Comparison of ENCODE assay signal across 8 cellular contexts in the genomic region with DNA sequence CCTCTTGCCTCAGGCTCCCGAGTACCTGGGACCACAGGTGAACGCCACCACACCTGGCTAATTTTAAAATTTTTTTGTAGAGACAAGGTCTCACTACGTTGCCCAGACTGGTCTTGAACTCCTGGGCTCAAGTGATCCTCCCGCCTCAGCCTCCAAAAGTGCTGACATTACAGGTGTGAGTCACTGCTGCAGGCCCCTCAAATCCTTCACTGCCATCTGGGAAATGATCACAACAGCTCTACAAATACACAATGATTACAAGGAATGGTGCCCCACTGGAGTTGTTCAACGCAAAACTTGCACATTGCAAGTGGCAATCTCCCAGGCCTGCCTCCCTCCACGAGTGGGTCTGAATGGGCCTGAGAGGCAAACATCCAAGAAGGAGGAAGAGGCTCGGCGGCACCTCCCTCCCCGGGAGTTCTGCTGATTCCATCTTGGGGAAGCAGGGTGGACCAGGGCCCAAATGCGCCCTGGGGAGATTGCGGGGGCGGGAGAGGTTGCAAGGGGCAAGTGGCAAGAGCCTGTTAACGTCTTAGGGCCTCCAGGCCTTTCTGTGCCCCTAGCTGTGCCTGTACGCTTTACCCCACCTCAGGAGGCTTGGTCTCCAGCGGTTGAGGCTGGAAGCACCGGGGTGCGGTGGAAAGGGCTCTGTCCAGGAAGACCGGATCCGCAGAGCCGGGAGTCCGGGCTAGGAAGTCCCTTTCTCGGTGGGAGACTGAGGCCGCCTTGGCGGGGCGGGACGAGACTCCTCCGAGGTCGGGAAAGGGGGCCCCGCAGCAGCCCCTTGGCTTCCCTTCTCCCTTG. TPM values are rescaled to one million over a fixed set of nuclear protein-coding genes. Genes with fewer than 3 reads are reported as not detected.
DNase-seq lines count a peak whose midpoint lies in the region; ATAC-seq and TF ChIP-seq lines count a peak whose summit lies in the region.

No MANE protein-coding gene starts in this region.

- ATAC-seq in activated CD4-positive, CD25-positive, alpha-beta regulatory T cell treated with anti-CD3 and anti-CD28 coated beads, Interleukin-2, amount 50 U/mL, for 24 hours, result no peak

- H3K9me3 ChIP-seq in Peyer's patch, result no peaks in the 10 kb centered on the region

- peaks cover 0 to 38% (median 5%) of the 10 kb centered on the region in 4 donors for H3K4me1 ChIP-seq in Peyer's patch

- H3K4me3 ChIP-seq in Peyer's patch, result peak overlapping the region; percentile 55 to 89 (median 68)

- TF ChIP-seq POLR2A in Peyer's patch (IDR thresholded peaks at IDR 0.05), result no peak

- peak; percentile 60 for DNase-seq in Daoy (ENCODE audit: low read depth)
- peak in 1 of 3 donors; percentile 58 for DNase-seq in Peyer's patch
- DNase-seq in fibroblast of gingiva (ENCODE audit: low read depth), result peak; percentile 62
- DNase-seq in occipital lobe (lab: John Stamatoyannopoulos, UW), result peak; percentile 43
- no peak for DNase-seq in GF-D8 (lab: John Stamatoyannopoulos, UW)
- no peak for DNase-seq in NCI-H1694 treated with DMSO at 0.1 percent for 48 hours (lab: John Stamatoyannopoulos, UW)
- no peak for DNase-seq in NCI-H1436 (lab: John Stamatoyannopoulos, UW)

- no peaks in the 10 kb centered on the region for H3K27me3 ChIP-seq in Peyer's patch

- peak overlapping the region; percentile 74 to 97 (median 84) for H3K27ac ChIP-seq in Peyer's patch

- peak in 3 of 6 experiments; percentile 15 to 29 (median 19) for TF ChIP-seq CTCF in Peyer's patch (IDR thresholded peaks at IDR 0.05)

- H3K36me3 ChIP-seq in Peyer's patch, result no peaks in the 10 kb centered on the region

RNA-seq across cellular contexts. Expression of gene IGFBP4, which starts 0.7 kb away (rescaled TPM):
- total RNA-seq in Daoy (2014; rRNA removed; shearing (Covaris generic)), result 67.4 and 68.8 TPM in 2 replicates
- total RNA-seq in Peyer's patch, result 100 to 1,000 TPM in 3 of 4 donors, 10 to 100 TPM in 1; 70.6 to 220 (median 133) TPM
- 15.4 TPM for total RNA-seq in occipital lobe

RNA-seq across cellular contexts. Expression of gene TOP2A, which starts 24.9 kb away (rescaled TPM):
- total RNA-seq in Daoy (2014; rRNA removed; shearing (Covaris generic)), result 372 and 402 TPM in 2 replicates
- total RNA-seq in Peyer's patch, result 10 to 100 TPM; 11.8 to 32.2 (median 16.5) TPM
- 24.0 TPM for total RNA-seq in occipital lobe

RNA-seq across cellular contexts. Expression of gene TNS4, which starts 58.8 kb away (rescaled TPM):
- total RNA-seq in Daoy (2014; rRNA removed; shearing (Covaris generic)), result 0.24 and 0.40 TPM in 2 replicates
- total RNA-seq in Peyer's patch, result 1 to 10 TPM in 3 of 4 donors, under 1 TPM in 1; 0.54 to 2.5 (median 1.7) TPM
- not detected for total RNA-seq in occipital lobe

Comparison
In these comparisons a context has a peak if more than half of its experiments do, and no peak if none do; other contexts are left out.
1. DNase-seq: peak in Daoy (single experiment), fibroblast of gingiva (single experiment) and occipital lobe (single experiment); none in GF-D8 (single experiment), NCI-H1694 treated with DMSO at 0.1 percent for 48 hours (single experiment) and NCI-H1436 (single experiment).
2. RNA of gene TOP2A, which starts 24.9 kb away (total RNA-seq): 372 to 402 TPM in Daoy; 24.0 TPM in occipital lobe (single experiment) and 11.8 to 32.2 TPM in Peyer's patch; every median in the first group is over 10 times any median in the second.